Comparison of ENCODE assay signal across 1 cellular context in the genomic region with DNA sequence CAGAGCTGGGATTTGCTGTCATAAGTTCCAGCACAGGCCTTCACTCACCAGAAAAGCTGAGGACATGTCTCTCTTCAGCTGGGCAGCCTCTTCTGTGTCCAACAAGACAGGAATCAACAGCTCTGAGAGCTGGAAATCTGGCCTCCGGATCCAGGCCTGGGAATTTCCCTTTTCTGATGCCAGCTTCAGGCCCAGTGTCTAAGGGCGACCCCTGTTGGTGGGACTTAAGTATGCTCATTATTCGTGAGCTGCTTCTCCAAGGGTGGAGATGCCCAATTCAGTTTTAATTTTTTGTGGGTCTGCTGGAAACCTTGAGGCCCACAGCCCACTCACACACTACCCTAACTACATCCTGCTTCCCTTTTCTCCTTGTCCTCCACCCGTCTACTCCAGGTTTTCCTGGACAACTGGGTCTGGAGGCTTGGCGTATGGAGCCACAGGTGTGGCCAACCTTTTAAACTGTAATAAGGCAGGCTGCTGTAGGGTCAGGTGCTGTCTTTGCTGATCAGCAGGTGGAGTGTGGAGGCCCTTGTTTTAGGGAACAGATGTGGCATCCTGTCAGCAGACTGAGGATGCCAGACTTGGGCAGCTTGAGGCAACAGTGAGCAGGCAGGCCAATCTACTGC.
TF ChIP-seq lines count a peak whose summit lies in the region.

No MANE protein-coding gene starts in this region.

TF ChIP-seq in HepG2, 621 proteins besides CTCF, POLR2A, EP300 and RAD21 (continued from another document):
- TF ChIP-seq, protein P1, sequence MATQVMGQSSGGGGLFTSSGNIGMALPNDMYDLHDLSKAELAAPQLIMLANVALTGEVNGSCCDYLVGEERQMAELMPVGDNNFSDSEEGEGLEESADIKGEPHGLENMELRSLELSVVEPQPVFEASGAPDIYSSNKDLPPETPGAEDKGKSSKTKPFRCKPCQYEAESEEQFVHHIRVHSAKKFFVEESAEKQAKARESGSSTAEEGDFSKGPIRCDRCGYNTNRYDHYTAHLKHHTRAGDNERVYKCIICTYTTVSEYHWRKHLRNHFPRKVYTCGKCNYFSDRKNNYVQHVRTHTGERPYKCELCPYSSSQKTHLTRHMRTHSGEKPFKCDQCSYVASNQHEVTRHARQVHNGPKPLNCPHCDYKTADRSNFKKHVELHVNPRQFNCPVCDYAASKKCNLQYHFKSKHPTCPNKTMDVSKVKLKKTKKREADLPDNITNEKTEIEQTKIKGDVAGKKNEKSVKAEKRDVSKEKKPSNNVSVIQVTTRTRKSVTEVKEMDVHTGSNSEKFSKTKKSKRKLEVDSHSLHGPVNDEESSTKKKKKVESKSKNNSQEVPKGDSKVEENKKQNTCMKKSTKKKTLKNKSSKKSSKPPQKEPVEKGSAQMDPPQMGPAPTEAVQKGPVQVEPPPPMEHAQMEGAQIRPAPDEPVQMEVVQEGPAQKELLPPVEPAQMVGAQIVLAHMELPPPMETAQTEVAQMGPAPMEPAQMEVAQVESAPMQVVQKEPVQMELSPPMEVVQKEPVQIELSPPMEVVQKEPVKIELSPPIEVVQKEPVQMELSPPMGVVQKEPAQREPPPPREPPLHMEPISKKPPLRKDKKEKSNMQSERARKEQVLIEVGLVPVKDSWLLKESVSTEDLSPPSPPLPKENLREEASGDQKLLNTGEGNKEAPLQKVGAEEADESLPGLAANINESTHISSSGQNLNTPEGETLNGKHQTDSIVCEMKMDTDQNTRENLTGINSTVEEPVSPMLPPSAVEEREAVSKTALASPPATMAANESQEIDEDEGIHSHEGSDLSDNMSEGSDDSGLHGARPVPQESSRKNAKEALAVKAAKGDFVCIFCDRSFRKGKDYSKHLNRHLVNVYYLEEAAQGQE (IDR thresholded peaks at IDR 0.05; ENCODE audit: borderline replicate concordance in 1 of 2, low read depth in 1 of 2, low read length in 2 of 2) = no peak
- TF ChIP-seq SMC3 (IDR thresholded peaks at IDR 0.05; ENCODE audit: low read length) = peak; percentile 87
- peak; percentile 88 for TF ChIP-seq STAG1 (CRISPR knock-in tag; IDR thresholded peaks at IDR 0.05)
- no peak for TF ChIP-seq RORA (CRISPR knock-in tag; IDR thresholded peaks at IDR 0.05)
- no peak for TF ChIP-seq SMAD9 (CRISPR knock-in tag; IDR thresholded peaks at IDR 0.05)
- no peak for TF ChIP-seq AGO1 (IDR thresholded peaks at IDR 0.05; ENCODE audit: low read depth, low read length, poor library complexity, severe bottlenecking)
- TF ChIP-seq JUN (CRISPR knock-in tag; IDR thresholded peaks at IDR 0.05) = no peak
- TF ChIP-seq, protein P2, sequence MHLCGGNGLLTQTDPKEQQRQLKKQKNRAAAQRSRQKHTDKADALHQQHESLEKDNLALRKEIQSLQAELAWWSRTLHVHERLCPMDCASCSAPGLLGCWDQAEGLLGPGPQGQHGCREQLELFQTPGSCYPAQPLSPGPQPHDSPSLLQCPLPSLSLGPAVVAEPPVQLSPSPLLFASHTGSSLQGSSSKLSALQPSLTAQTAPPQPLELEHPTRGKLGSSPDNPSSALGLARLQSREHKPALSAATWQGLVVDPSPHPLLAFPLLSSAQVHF (CRISPR knock-in tag; IDR thresholded peaks at IDR 0.05) = no peak
- TF ChIP-seq FOSL2 (CRISPR knock-in tag; IDR thresholded peaks at IDR 0.05) = no peak
- TF ChIP-seq ESRRA (CRISPR knock-in tag; IDR thresholded peaks at IDR 0.05; ENCODE audit: low read depth) = no peak
- TF ChIP-seq ZFY (CRISPR knock-in tag; IDR thresholded peaks at IDR 0.05) = peak; percentile 26; the same call in 1 of the 2 replicates
- no peak for TF ChIP-seq ZNF543 (CRISPR knock-in tag; IDR thresholded peaks at IDR 0.05)
- TF ChIP-seq, protein P3, sequence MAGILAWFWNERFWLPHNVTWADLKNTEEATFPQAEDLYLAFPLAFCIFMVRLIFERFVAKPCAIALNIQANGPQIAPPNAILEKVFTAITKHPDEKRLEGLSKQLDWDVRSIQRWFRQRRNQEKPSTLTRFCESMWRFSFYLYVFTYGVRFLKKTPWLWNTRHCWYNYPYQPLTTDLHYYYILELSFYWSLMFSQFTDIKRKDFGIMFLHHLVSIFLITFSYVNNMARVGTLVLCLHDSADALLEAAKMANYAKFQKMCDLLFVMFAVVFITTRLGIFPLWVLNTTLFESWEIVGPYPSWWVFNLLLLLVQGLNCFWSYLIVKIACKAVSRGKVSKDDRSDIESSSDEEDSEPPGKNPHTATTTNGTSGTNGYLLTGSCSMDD (CRISPR knock-in tag; IDR thresholded peaks at IDR 0.05) = no peak
- no peak for TF ChIP-seq MYC (CRISPR knock-in tag; IDR thresholded peaks at IDR 0.05; ENCODE audit: borderline replicate concordance)
- no peak for TF ChIP-seq CREB1 (IDR thresholded peaks at IDR 0.05)
- no peak for TF ChIP-seq CREB1 (CRISPR knock-in tag; IDR thresholded peaks at IDR 0.05)
- TF ChIP-seq MEIS1 (CRISPR knock-in tag; IDR thresholded peaks at IDR 0.05; ENCODE audit: borderline replicate concordance) = no peak
- TF ChIP-seq HMG20A (CRISPR knock-in tag; IDR thresholded peaks at IDR 0.05; ENCODE audit: borderline replicate concordance) = no peak
- TF ChIP-seq NFKB2 (CRISPR knock-in tag; IDR thresholded peaks at IDR 0.05; ENCODE audit: borderline replicate concordance) = no peak
- TF ChIP-seq SRSF1 (optimal IDR thresholded peaks at IDR 0.05; ENCODE audit: low read depth, low read length) = no peak
- no peak for TF ChIP-seq ZNF562 (CRISPR knock-in tag; IDR thresholded peaks at IDR 0.05; ENCODE audit: borderline replicate concordance)
- no peak for TF ChIP-seq ZNF34 (CRISPR knock-in tag; IDR thresholded peaks at IDR 0.05; ENCODE audit: borderline replicate concordance)
- TF ChIP-seq TEAD2 (CRISPR knock-in tag; IDR thresholded peaks at IDR 0.05) = no peak
- TF ChIP-seq ZNF253 (CRISPR knock-in tag; IDR thresholded peaks at IDR 0.05; ENCODE audit: borderline replicate concordance) = no peak
- 0 out of 2 replicates have a peak, but pooled peaks have one; percentile 83 for TF ChIP-seq RELA (CRISPR knock-in tag; IDR thresholded peaks at IDR 0.05)
- TF ChIP-seq RXRA (CRISPR knock-in tag; IDR thresholded peaks at IDR 0.05) = no peak
- TF ChIP-seq, protein P4, sequence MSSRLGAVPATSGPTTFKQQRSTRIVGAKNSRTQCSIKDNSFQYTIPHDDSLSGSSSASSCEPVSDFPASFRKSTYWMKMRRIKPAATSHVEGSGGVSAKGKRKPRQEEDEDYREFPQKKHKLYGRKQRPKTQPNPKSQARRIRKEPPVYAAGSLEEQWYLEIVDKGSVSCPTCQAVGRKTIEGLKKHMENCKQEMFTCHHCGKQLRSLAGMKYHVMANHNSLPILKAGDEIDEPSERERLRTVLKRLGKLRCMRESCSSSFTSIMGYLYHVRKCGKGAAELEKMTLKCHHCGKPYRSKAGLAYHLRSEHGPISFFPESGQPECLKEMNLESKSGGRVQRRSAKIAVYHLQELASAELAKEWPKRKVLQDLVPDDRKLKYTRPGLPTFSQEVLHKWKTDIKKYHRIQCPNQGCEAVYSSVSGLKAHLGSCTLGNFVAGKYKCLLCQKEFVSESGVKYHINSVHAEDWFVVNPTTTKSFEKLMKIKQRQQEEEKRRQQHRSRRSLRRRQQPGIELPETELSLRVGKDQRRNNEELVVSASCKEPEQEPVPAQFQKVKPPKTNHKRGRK (CRISPR knock-in tag; IDR thresholded peaks at IDR 0.05) = no peak
- no peak for TF ChIP-seq ZNF768 (CRISPR knock-in tag; IDR thresholded peaks at IDR 0.05)
- no peak for TF ChIP-seq U2AF2 (IDR thresholded peaks at IDR 0.05; ENCODE audit: low read depth, low read length)
- no peak for TF ChIP-seq ZNF496 (CRISPR knock-in tag; IDR thresholded peaks at IDR 0.05; ENCODE audit: insufficient replicate concordance)
- no peak for TF ChIP-seq ZNF484 (CRISPR knock-in tag; IDR thresholded peaks at IDR 0.05; ENCODE audit: borderline replicate concordance, low read depth)
- TF ChIP-seq ZFX (CRISPR knock-in tag; IDR thresholded peaks at IDR 0.05; ENCODE audit: low read depth) = peak; percentile 48; the same call in 1 of the 2 replicates
- no peak for TF ChIP-seq ZNF598 (CRISPR knock-in tag; IDR thresholded peaks at IDR 0.05; ENCODE audit: borderline replicate concordance)
- TF ChIP-seq, protein P5, sequence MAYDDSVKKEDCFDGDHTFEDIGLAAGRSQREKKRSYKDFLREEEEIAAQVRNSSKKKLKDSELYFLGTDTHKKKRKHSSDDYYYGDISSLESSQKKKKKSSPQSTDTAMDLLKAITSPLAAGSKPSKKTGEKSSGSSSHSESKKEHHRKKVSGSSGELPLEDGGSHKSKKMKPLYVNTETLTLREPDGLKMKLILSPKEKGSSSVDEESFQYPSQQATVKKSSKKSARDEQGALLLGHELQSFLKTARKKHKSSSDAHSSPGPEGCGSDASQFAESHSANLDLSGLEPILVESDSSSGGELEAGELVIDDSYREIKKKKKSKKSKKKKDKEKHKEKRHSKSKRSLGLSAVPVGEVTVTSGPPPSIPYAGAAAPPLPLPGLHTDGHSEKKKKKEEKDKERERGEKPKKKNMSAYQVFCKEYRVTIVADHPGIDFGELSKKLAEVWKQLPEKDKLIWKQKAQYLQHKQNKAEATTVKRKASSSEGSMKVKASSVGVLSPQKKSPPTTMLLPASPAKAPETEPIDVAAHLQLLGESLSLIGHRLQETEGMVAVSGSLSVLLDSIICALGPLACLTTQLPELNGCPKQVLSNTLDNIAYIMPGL (CRISPR knock-in tag; IDR thresholded peaks at IDR 0.05; ENCODE audit: borderline replicate concordance in 1 of 2, low read depth in 1 of 2) = peak in 1 of 2 experiments; percentile 37; a peak in 1 of 4 replicates
- no peak for TF ChIP-seq MTF2 (CRISPR knock-in tag; IDR thresholded peaks at IDR 0.05; ENCODE audit: borderline replicate concordance)
- TF ChIP-seq, protein P6, sequence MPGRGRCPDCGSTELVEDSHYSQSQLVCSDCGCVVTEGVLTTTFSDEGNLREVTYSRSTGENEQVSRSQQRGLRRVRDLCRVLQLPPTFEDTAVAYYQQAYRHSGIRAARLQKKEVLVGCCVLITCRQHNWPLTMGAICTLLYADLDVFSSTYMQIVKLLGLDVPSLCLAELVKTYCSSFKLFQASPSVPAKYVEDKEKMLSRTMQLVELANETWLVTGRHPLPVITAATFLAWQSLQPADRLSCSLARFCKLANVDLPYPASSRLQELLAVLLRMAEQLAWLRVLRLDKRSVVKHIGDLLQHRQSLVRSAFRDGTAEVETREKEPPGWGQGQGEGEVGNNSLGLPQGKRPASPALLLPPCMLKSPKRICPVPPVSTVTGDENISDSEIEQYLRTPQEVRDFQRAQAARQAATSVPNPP (CRISPR knock-in tag; IDR thresholded peaks at IDR 0.05) = no peak
- TF ChIP-seq ZNF446 (CRISPR knock-in tag; IDR thresholded peaks at IDR 0.05) = no peak
- TF ChIP-seq XRCC5 (optimal IDR thresholded peaks at IDR 0.05; ENCODE audit: low read length) = peak; percentile 50
- TF ChIP-seq ATM (IDR thresholded peaks at IDR 0.05; ENCODE audit: borderline replicate concordance) = no peak
- TF ChIP-seq, protein P7, sequence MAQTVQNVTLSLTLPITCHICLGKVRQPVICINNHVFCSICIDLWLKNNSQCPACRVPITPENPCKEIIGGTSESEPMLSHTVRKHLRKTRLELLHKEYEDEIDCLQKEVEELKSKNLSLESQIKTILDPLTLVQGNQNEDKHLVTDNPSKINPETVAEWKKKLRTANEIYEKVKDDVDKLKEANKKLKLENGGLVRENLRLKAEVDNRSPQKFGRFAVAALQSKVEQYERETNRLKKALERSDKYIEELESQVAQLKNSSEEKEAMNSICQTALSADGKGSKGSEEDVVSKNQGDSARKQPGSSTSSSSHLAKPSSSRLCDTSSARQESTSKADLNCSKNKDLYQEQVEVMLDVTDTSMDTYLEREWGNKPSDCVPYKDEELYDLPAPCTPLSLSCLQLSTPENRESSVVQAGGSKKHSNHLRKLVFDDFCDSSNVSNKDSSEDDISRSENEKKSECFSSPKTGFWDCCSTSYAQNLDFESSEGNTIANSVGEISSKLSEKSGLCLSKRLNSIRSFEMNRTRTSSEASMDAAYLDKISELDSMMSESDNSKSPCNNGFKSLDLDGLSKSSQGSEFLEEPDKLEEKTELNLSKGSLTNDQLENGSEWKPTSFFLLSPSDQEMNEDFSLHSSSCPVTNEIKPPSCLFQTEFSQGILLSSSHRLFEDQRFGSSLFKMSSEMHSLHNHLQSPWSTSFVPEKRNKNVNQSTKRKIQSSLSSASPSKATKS (CRISPR knock-in tag; IDR thresholded peaks at IDR 0.05) = no peak
- 0 out of 2 replicates have a peak, but pooled peaks have one; percentile 34 for TF ChIP-seq KDM2A (CRISPR knock-in tag; IDR thresholded peaks at IDR 0.05; ENCODE audit: borderline replicate concordance, low read depth)
- peak; percentile 39; the same call in 1 of the 2 replicates for TF ChIP-seq ZNF501 (CRISPR knock-in tag; IDR thresholded peaks at IDR 0.05)
- TF ChIP-seq, protein P8, sequence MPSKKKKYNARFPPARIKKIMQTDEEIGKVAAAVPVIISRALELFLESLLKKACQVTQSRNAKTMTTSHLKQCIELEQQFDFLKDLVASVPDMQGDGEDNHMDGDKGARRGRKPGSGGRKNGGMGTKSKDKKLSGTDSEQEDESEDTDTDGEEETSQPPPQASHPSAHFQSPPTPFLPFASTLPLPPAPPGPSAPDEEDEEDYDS (CRISPR knock-in tag; IDR thresholded peaks at IDR 0.05) = no peak
- no peak for TF ChIP-seq ZNF510 (CRISPR knock-in tag; IDR thresholded peaks at IDR 0.05; ENCODE audit: low read depth)
- TF ChIP-seq RXRB (CRISPR knock-in tag; IDR thresholded peaks at IDR 0.05; ENCODE audit: borderline replicate concordance) = 0 out of 2 replicates have a peak, but pooled peaks have one; percentile 24
